1 cellular context compared by ENCODE assay signal in the genomic region with DNA sequence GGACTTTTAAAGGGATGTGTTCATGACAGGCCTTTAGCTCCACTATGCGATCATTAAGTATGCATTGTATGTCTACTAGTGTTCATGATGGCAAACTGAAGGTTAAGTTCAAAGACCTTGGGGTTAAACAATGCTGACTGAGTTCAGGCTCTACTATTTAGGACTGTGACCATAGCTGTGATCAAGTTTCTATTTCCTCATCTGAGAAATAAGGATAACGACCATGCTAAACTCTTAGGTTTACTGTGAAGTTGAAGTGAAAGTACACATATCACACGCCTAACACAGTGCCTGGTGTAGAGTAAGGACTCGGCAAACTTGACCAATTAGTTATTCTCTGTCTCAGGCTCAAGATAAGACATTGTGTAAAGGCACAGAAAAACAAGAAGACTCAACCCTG.
TF ChIP-seq lines count a peak whose summit lies in the region.

No MANE protein-coding gene starts in this region.

TF ChIP-seq in GM12878, 131 proteins besides CTCF, POLR2A, EP300 and RAD21 (continued from another document):
- TF ChIP-seq ATF2 (IDR thresholded peaks at IDR 0.05; ENCODE audit: low read length): peak; percentile 62; the same call in 1 of the 2 replicates
- TF ChIP-seq PML (IDR thresholded peaks at IDR 0.05; ENCODE audit: low read length): no peak
- TF ChIP-seq ZNF592 (IDR thresholded peaks at IDR 0.05): no peak
- peak; percentile 65 for TF ChIP-seq IRF4 (IDR thresholded peaks at IDR 0.05; ENCODE audit: low read depth, low read length)
- TF ChIP-seq ZNF217 (IDR thresholded peaks at IDR 0.05): peak; percentile 77; the same call in 1 of the 2 replicates
- no peak for TF ChIP-seq SREBF1 (IDR thresholded peaks at IDR 0.05; ENCODE audit: low read length)
- TF ChIP-seq NBN (IDR thresholded peaks at IDR 0.05): peak; percentile 52; the same call in 1 of the 2 replicates
- peak; percentile 35 for TF ChIP-seq BCL3 (IDR thresholded peaks at IDR 0.05; ENCODE audit: borderline replicate concordance, insufficient read depth, low read depth, low read length, poor library complexity, severe bottlenecking)
- TF ChIP-seq IKZF1 (conservative IDR thresholded peaks at IDR 0.05): peak; percentile 62
- peak; percentile 79 for TF ChIP-seq RUNX3 (IDR thresholded peaks at IDR 0.05; ENCODE audit: low read length)
- peak; percentile 87 for TF ChIP-seq NR2F1 (conservative IDR thresholded peaks at IDR 0.05)
- TF ChIP-seq NFIC (IDR thresholded peaks at IDR 0.05; ENCODE audit: low read depth, low read length): peak; percentile 58
- peak; percentile 49; the same call in 1 of the 2 replicates for TF ChIP-seq PAX5 (IDR thresholded peaks at IDR 0.05; ENCODE audit: borderline replicate concordance, low read depth, low read length)
- peak; percentile 65; the same call in 1 of the 2 replicates for TF ChIP-seq EED (IDR thresholded peaks at IDR 0.05; ENCODE audit: low read depth)
- peak; percentile 58 for TF ChIP-seq SPI1 (IDR thresholded peaks at IDR 0.05; ENCODE audit: borderline replicate concordance, insufficient read depth, low read depth, low read length)
- TF ChIP-seq NR2C1 (IDR thresholded peaks at IDR 0.05): peak; percentile 33; the same call in 1 of the 2 replicates
- TF ChIP-seq SIN3A (IDR thresholded peaks at IDR 0.05; ENCODE audit: low read depth, low read length): no peak
- peak; percentile 86 for TF ChIP-seq MTA2 (IDR thresholded peaks at IDR 0.05; ENCODE audit: low read depth)
- no peak for TF ChIP-seq KDM1A (IDR thresholded peaks at IDR 0.05; ENCODE audit: borderline replicate concordance)
- no peak for TF ChIP-seq ZZZ3 (IDR thresholded peaks at IDR 0.05; ENCODE audit: control insufficient read depth, insufficient read length, low read depth)
- 0 out of 2 replicates have a peak, but pooled peaks have one; percentile 23 for TF ChIP-seq CBFB (IDR thresholded peaks at IDR 0.05; ENCODE audit: low read depth)
- no peak for TF ChIP-seq GABPA (IDR thresholded peaks at IDR 0.05; ENCODE audit: low read depth)
- TF ChIP-seq POU2F2 (IDR thresholded peaks at IDR 0.05; ENCODE audit: borderline replicate concordance, low read depth, low read length): peak; percentile 26; the same call in 1 of the 3 replicates
- TF ChIP-seq CHD2 (IDR thresholded peaks at IDR 0.05; ENCODE audit: borderline replicate concordance, low read depth, low read length): peak; percentile 38; the same call in 1 of the 2 replicates
- TF ChIP-seq MEF2A (IDR thresholded peaks at IDR 0.05; ENCODE audit: insufficient read depth, low read depth, low read length): peak; percentile 51; the same call in 1 of the 2 replicates
- TF ChIP-seq DPF2 (IDR thresholded peaks at IDR 0.05): peak; percentile 73
- TF ChIP-seq BCL11A (IDR thresholded peaks at IDR 0.05; ENCODE audit: low read depth, low read length): peak; percentile 80
- TF ChIP-seq ATF7 (IDR thresholded peaks at IDR 0.05; ENCODE audit: low read depth): peak; percentile 47
- peak; percentile 66 for TF ChIP-seq CREM (IDR thresholded peaks at IDR 0.05; ENCODE audit: low read depth)
- peak in 1 of 2 experiments; percentile 15; a peak in 1 of 4 replicates for TF ChIP-seq BHLHE40 (IDR thresholded peaks at IDR 0.05; ENCODE audit: borderline replicate concordance in 1 of 2, low read depth in 2 of 2, low read length in 1 of 2)
- peak; percentile 64 for TF ChIP-seq MEF2B (IDR thresholded peaks at IDR 0.05; ENCODE audit: partially characterized antibody, poor library complexity, severe bottlenecking)
- TF ChIP-seq IKZF2 (IDR thresholded peaks at IDR 0.05): peak; percentile 70
TF ChIP-seq in GM12878: peak in this region for 33.
